Comparison of ENCODE assay signal across 8 cellular contexts in the genomic region with DNA sequence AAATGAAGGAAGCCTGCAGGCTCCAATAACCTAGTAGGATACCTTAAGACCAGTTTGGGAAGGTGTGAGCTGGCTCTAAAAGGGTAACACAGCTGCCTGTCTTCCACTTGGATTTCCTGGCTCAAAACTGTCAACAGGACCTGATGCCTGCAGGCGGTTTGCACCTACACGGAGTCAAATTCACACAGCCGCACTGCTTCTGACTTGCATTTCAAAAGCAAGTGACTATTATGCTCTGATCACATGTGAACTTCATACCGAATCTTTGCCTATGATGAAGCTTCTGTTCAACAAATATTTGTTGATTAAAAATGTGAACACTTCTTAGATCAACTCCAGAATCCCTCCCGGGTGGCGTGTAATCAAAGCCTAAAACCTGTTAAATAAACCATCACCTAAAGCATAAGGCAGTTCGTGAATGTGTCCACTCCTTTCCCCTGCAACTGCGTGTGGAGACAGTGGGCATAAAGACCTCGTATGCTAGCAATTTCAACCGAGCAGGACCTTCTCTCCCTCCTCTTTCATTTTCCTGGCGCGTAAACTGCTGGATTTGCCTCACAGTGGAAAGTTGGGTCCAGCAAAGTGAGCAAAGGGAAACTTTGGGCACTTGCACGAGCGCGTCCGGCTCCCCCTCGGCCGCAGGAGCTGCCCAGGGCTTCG. TPM values are rescaled to one million over a fixed set of nuclear protein-coding genes. Genes with fewer than 3 reads are reported as not detected.
A peak's percentile ranks its signal among the peaks of the same experiment; 100 is the strongest.
DNase-seq lines count a peak whose midpoint lies in the region; ATAC-seq, FAIRE-seq and TF ChIP-seq lines count a peak whose summit lies in the region.

No MANE protein-coding gene starts in this region.

- H3K4me2 ChIP-seq in astrocyte (ENCODE audit: low read length), result peak overlapping the region; percentile 78

- peak overlapping the region; percentile 49 for H2AFZ ChIP-seq in astrocyte (ENCODE audit: low read depth, low read length)

- H3K9me3 Mint-ChIP-seq in activated naive CD4-positive, alpha-beta T cell treated with anti-CD3 and anti-CD28 coated beads, Interleukin-2, amount 10 ng/mL, durations not matched to agents 7 days and 5 days, result no peaks in the 10 kb centered on the region
- H3K9me3 Mint-ChIP-seq in astrocyte (ENCODE audit: unreplicated experiment), result no peaks in the 10 kb centered on the region

- no peaks in the 10 kb centered on the region for H3K9me3 ChIP-seq in astrocyte (ENCODE audit: insufficient read depth, low read depth, low read length)
- H3K9me3 ChIP-seq in upper lobe of right lung, result no peaks in the 10 kb centered on the region

- peaks cover 9% of the 10 kb centered on the region for H3K4me1 ChIP-seq in astrocyte (ENCODE audit: insufficient read depth, low read length)
- peaks cover 8% of the 10 kb centered on the region for H3K4me1 ChIP-seq in upper lobe of right lung

- H3K36me3 ChIP-seq in astrocyte (ENCODE audit: insufficient read depth, low read length) (no peaks in the 10 kb centered on the region), upper lobe of right lung (no peaks in the 10 kb centered on the region)

- H3K36me3 Mint-ChIP-seq in activated naive CD4-positive, alpha-beta T cell treated with anti-CD3 and anti-CD28 coated beads, Interleukin-2, amount 10 ng/mL, durations not matched to agents 7 days and 5 days, result no peaks in the 10 kb centered on the region
- H3K36me3 Mint-ChIP-seq in astrocyte (ENCODE audit: low read depth, unreplicated experiment), result no peaks in the 10 kb centered on the region

- CTCF ChIA-PET in activated naive CD4-positive, alpha-beta T cell treated with anti-CD3 and anti-CD28 coated beads, Interleukin-2, amount 10 ng/mL, durations not matched to agents 7 days and 5 days (lab: Charles Lee), result interaction anchor here (0.9 to 1.1 kb wide), 2 partner anchors 12 to 164 kb away, joined by 3 to 4 read pairs; no protein-coding TSS in a partner anchor

- no peak for FAIRE-seq in astrocyte (lab: Jason Lieb, UNC)

- H3K4me3 Mint-ChIP-seq in activated naive CD4-positive, alpha-beta T cell treated with anti-CD3 and anti-CD28 coated beads, Interleukin-2, amount 10 ng/mL, durations not matched to agents 7 days and 5 days, result peak overlapping the region; percentile 49
- H3K4me3 Mint-ChIP-seq in astrocyte (ENCODE audit: unreplicated experiment), result peak overlapping the region; percentile 82

- H3K79me2 ChIP-seq in astrocyte (ENCODE audit: insufficient read depth, low read length), result no peaks in the 10 kb centered on the region

- intact Hi-C loops in upper lobe of right lung (cut with DNase I), result no loop called here

- no peak overlapping the region for H3K4me3 ChIP-seq in astrocyte (ENCODE audit: insufficient read depth, low read depth, low read length)
- peak overlapping the region; percentile 51 for H3K4me3 ChIP-seq in upper lobe of right lung

- DNase-seq in activated naive CD4-positive, alpha-beta T cell treated with anti-CD3 and anti-CD28 coated beads, Interleukin-2, amount 10 ng/mL, durations not matched to agents 7 days and 5 days, result no peak
- DNase-seq in activated naive CD4-positive, alpha-beta T cell treated with Interleukin-2 at 50 U/mL for 16 hours, result no peak
- DNase-seq in astrocyte (ENCODE audit: low read depth) (no peak), lung microvascular endothelial cell (ENCODE audit: low read depth in 2 of 2) (peak; percentile 44 to 49), upper lobe of right lung (peak; percentile 23), GOT3 (lab: John Stamatoyannopoulos, UW) (no peak), GM13976 (ENCODE audit: low spot score) (no peak)

- no peaks in the 10 kb centered on the region for H4K20me1 ChIP-seq in astrocyte (ENCODE audit: insufficient read depth, low read length)

- peaks cover 10% of the 10 kb centered on the region for H3K4me1 Mint-ChIP-seq in activated naive CD4-positive, alpha-beta T cell treated with anti-CD3 and anti-CD28 coated beads, Interleukin-2, amount 10 ng/mL, durations not matched to agents 7 days and 5 days
- H3K4me1 Mint-ChIP-seq in astrocyte (ENCODE audit: low read depth, unreplicated experiment), result peaks cover 21% of the 10 kb centered on the region

- TF ChIP-seq CTCF in astrocyte (IDR thresholded peaks at IDR 0.05; ENCODE audit: insufficient read depth, low read depth, low read length), result no peak
- no peak for TF ChIP-seq CTCF in upper lobe of right lung (IDR thresholded peaks at IDR 0.05)
- no peak for TF ChIP-seq CTCF in GM13976 (IDR thresholded peaks at IDR 0.05; ENCODE audit: borderline replicate concordance, control extremely low read depth, extremely low read depth, insufficient read depth, missing control alignments)

- in situ Hi-C loops in GM13976 (cut with MboI; ENCODE audit: low sequenced_read_pairs, unreplicated experiment), result no loop called here

- no peak for ATAC-seq in upper lobe of right lung
- no peak for ATAC-seq in HG03439 (IDR thresholded peaks at IDR 0.05; ENCODE audit: unreplicated experiment)

- no peak overlapping the region for H3K9ac ChIP-seq in astrocyte (ENCODE audit: low read length)

- H3K27ac ChIP-seq in astrocyte (ENCODE audit: low read depth, low read length) (no peak overlapping the region), upper lobe of right lung (no peak overlapping the region)

- H3K27me3 ChIP-seq in astrocyte (ENCODE audit: insufficient read depth, low read length) (peaks cover 45% of the 10 kb centered on the region), upper lobe of right lung (peaks cover 34% of the 10 kb centered on the region)

- H3K27me3 Mint-ChIP-seq in activated naive CD4-positive, alpha-beta T cell treated with anti-CD3 and anti-CD28 coated beads, Interleukin-2, amount 10 ng/mL, durations not matched to agents 7 days and 5 days, result peaks cover 85% of the 10 kb centered on the region
- H3K27me3 Mint-ChIP-seq in astrocyte (ENCODE audit: low read depth, unreplicated experiment), result peaks cover 53% of the 10 kb centered on the region

- no peak overlapping the region for H3K27ac Mint-ChIP-seq in activated naive CD4-positive, alpha-beta T cell treated with anti-CD3 and anti-CD28 coated beads, Interleukin-2, amount 10 ng/mL, durations not matched to agents 7 days and 5 days
- H3K27ac Mint-ChIP-seq in astrocyte (ENCODE audit: unreplicated experiment), result peak overlapping the region; percentile 59

RNA-seq across cellular contexts. Expression of a gene that starts 0.8 kb away (rescaled TPM):
- total RNA-seq in astrocyte (1.8 and 5.7 TPM in 2 replicates), lung microvascular endothelial cell (0.60 and 2.2 TPM in 2 replicates), upper lobe of right lung (33.3 TPM)

Comparison
In these comparisons a context has a peak if more than half of its experiments do, and no peak if none do; other contexts are left out.
1. DNase-seq: peak in lung microvascular endothelial cell (2 of 2) and upper lobe of right lung (single experiment); none in activated naive CD4-positive, alpha-beta T cell treated with anti-CD3 and anti-CD28 coated beads, Interleukin-2, amount 10 ng/mL, durations not matched to agents 7 days and 5 days (single experiment), activated naive CD4-positive, alpha-beta T cell treated with Interleukin-2 at 50 U/mL for 16 hours (single experiment), astrocyte (single experiment), GOT3 (single experiment) and GM13976 (single experiment).